1 cellular context compared by ENCODE assay signal in the genomic region with DNA sequence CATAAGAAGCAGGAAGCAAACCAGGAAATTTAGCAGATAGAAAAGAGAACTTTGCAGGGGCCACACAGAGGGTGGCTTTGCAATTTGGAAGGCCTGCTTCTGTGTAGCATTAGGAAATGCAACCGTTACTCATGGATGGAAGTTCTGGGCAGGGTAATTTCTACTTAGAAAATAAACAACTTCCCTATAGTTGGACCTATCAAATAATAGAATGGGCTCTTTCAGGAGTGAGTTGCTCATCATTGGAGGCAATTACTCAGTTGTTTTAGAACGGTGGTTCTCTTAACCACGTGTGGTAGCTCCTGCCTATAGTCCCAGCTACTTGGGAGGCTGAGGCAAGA.
TF ChIP-seq lines count a peak whose summit lies in the region.

No MANE protein-coding gene starts in this region.

TF ChIP-seq in SK-N-SH treated with all-trans-retinoic acid at 6 μM for 48 hours, 23 proteins besides CTCF, POLR2A, EP300 and RAD21 (continued from another document):
- TF ChIP-seq, protein P1, sequence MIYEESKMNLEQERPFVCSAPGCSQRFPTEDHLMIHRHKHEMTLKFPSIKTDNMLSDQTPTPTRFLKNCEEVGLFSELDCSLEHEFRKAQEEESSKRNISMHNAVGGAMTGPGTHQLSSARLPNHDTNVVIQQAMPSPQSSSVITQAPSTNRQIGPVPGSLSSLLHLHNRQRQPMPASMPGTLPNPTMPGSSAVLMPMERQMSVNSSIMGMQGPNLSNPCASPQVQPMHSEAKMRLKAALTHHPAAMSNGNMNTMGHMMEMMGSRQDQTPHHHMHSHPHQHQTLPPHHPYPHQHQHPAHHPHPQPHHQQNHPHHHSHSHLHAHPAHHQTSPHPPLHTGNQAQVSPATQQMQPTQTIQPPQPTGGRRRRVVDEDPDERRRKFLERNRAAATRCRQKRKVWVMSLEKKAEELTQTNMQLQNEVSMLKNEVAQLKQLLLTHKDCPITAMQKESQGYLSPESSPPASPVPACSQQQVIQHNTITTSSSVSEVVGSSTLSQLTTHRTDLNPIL (CRISPR knock-in tag; IDR thresholded peaks at IDR 0.05; ENCODE audit: low read depth): no peak
- TF ChIP-seq ISL1 (CRISPR knock-in tag; IDR thresholded peaks at IDR 0.05) (no peak), ZFP30 (CRISPR knock-in tag; IDR thresholded peaks at IDR 0.05) (no peak), CSDC2 (CRISPR knock-in tag; IDR thresholded peaks at IDR 0.05) (no peak), ARNTL (CRISPR knock-in tag; IDR thresholded peaks at IDR 0.05; ENCODE audit: borderline replicate concordance, low read depth) (no peak)
